In genomic region chr10:112815238-112816032, GRCh38 we compare ENCODE assay signal across 1 cellular context.
TF ChIP-seq lines count a peak whose summit lies in the region.

No MANE protein-coding gene starts in this region.

TF ChIP-seq in GM23338, 12 proteins besides CTCF, POLR2A, EP300 and RAD21 (continued from another document):
- no peak for TF ChIP-seq ZNF462 (CRISPR knock-in tag; IDR thresholded peaks at IDR 0.05)
- no peak for TF ChIP-seq ZNF331 (CRISPR knock-in tag; IDR thresholded peaks at IDR 0.05; ENCODE audit: low read depth)
- no peak for TF ChIP-seq JUNB (IDR thresholded peaks at IDR 0.05; ENCODE audit: unreplicated experiment)
